In the genomic region with DNA sequence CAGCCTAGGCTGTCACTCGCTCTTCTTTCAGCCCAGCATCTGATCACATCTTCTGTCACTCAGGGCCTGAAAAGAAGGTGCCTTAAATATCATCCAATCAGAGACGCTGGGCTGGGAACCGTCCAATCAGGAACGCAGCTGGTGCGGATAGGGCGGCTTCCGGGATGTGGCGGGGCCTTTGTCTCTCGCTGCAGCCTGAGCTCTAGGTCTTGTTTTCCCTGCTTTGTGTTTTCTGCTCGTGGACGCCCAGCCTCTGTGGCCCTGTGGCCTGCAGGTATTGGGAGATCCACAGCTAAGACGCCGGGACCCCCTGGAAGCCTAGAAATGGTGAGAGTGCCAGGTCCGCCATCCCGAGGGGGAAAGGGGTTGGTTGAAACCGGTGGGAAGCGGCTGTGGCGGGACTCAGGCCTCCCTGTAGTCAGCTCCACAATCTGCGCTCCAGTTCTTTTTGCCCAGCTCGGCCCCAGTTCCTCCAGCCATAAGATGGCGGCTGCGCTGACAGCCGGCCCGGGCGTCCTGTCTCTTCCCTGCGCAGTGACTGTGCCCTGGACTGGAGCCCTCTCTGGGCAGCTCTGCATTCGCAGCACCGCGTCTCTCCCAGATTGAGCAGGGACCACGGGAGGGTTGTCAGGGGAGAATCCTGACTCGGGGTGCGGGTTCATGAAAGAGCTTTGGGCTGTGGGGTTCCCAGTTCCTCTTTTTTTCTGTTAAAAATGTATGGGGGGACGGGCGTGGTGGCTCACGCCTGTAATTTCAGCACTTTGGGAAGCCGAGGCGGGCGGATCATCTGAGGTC, we compare ENCODE assay signal across 1 cellular context.
TF ChIP-seq lines count a peak whose summit lies in the region.

A gene (plus strand): TSS at position 175 of the 795 bp plus-strand sequence. CDS start 150 bp downstream, at position 325.

TF ChIP-seq in SK-N-SH, 30 proteins besides CTCF, POLR2A, EP300 and RAD21 (continued from another document):
- TF ChIP-seq, protein P1, sequence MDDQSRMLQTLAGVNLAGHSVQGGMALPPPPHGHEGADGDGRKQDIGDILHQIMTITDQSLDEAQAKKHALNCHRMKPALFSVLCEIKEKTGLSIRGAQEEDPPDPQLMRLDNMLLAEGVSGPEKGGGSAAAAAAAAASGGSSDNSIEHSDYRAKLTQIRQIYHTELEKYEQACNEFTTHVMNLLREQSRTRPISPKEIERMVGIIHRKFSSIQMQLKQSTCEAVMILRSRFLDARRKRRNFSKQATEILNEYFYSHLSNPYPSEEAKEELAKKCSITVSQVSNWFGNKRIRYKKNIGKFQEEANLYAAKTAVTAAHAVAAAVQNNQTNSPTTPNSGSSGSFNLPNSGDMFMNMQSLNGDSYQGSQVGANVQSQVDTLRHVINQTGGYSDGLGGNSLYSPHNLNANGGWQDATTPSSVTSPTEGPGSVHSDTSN (IDR thresholded peaks at IDR 0.05): peak; percentile 96
- TF ChIP-seq SMC3 (IDR thresholded peaks at IDR 0.05; ENCODE audit: low read depth, low read length) (no peak), NRF1 (IDR thresholded peaks at IDR 0.05; ENCODE audit: low read depth, low read length) (peak; percentile 35), ELF1 (IDR thresholded peaks at IDR 0.05) (peak; percentile 76), FOSL2 (IDR thresholded peaks at IDR 0.05; ENCODE audit: borderline replicate concordance, low read depth) (no peak), CHD2 (IDR thresholded peaks at IDR 0.05; ENCODE audit: low read length, partially characterized antibody) (peak; percentile 69), TEAD4 (IDR thresholded peaks at IDR 0.05; ENCODE audit: borderline replicate concordance, insufficient read depth) (no peak)
- TF ChIP-seq, protein P2, sequence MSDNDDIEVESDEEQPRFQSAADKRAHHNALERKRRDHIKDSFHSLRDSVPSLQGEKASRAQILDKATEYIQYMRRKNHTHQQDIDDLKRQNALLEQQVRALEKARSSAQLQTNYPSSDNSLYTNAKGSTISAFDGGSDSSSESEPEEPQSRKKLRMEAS (IDR thresholded peaks at IDR 0.05; ENCODE audit: low read depth): peak; percentile 70; the same call in 1 of the 2 replicates
